In the genomic region with DNA sequence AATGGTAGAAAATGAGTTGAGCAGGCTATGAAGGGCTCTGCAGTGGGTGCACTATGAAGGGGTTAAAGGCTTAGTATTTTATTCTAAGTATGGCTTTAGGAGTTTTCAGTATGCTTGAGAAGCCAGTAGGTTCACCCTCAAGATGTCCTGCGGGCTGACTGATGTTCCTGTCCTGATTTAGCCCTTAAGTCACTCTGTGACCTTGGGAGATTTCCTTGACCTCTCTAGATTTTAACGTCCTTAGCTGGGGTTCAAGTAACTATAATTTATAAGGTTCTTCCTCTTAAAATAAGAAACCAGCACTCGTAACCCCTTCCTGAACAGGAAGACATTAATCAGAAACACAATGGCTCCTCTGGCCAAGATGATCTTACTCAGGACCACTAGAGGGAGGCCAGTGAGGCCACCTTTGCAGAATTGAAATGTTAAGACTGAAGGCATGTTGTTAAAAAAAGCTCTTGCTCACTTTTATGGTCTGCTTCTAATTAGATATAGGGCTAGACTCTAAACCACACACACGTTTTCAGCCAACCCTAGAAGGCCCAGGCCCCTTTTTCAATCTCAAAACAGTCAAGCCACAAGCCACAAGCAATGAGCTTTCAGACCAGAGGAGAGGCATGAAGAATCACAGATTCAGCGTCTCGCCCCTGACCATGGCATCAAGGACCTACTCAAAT, we compare ENCODE assay signal across 8 cellular contexts. TPM values are rescaled to one million over a fixed set of nuclear protein-coding genes. Genes with fewer than 3 reads are reported as not detected.
DNase-seq lines count a peak whose midpoint lies in the region; TF ChIP-seq lines count a peak whose summit lies in the region.

No MANE protein-coding gene starts in this region.

- CTCF ChIA-PET in BJ (lab: Yijun Ruan, JAX): interaction anchor here (0.6 to 3.4 kb wide), 16 partner anchors 9 to 1348 kb away, joined by 3 to 19 read pairs (median 3); no protein-coding TSS in a partner anchor

- peak; percentile 71 for TF ChIP-seq CTCF in BJ (IDR thresholded peaks at IDR 0.05; ENCODE audit: insufficient read depth, low read depth, low read length)
- no peak for TF ChIP-seq CTCF in GM20000 (IDR thresholded peaks at IDR 0.05; ENCODE audit: extremely low read depth, missing control alignments)
- peak; percentile 50 for TF ChIP-seq CTCF in MM.1S (IDR thresholded peaks at IDR 0.05; ENCODE audit: low read length)
- TF ChIP-seq CTCF in foreskin fibroblast (IDR thresholded peaks at IDR 0.05; ENCODE audit: low read depth, low read length): peak; percentile 73
- no peak for TF ChIP-seq CTCF in prostate gland (IDR thresholded peaks at IDR 0.05)

- no peak overlapping the region for H3K4me2 ChIP-seq in MM.1S (ENCODE audit: low read depth, low read length)

- no peak overlapping the region for H2AFZ ChIP-seq in MM.1S (ENCODE audit: low read length)

- H3F3A ChIP-seq in MM.1S (ENCODE audit: insufficient read depth, low read length): no peaks in the 10 kb centered on the region

- H3K79me2 ChIP-seq in MM.1S (ENCODE audit: low read length): no peaks in the 10 kb centered on the region

- 63% methylated on average over 6 of the region's 6 CpGs for WGBS in prostate gland

- H3K9ac ChIP-seq in MM.1S (ENCODE audit: low read length): no peak overlapping the region

- no peaks in the 10 kb centered on the region for H4K20me1 ChIP-seq in MM.1S (ENCODE audit: insufficient read depth, low read length)

- no peak for TF ChIP-seq POLR2A in prostate gland (IDR thresholded peaks at IDR 0.05)

- H3K9me3 ChIP-seq in MM.1S (replicated peaks; ENCODE audit: insufficient read depth, low read length) (no peaks in the 10 kb centered on the region), prostate gland (no peaks in the 10 kb centered on the region)

- H3K36me3 ChIP-seq in BJ (ENCODE audit: control insufficient read depth, insufficient read depth, low read length): no peaks in the 10 kb centered on the region
- H3K36me3 ChIP-seq in MM.1S (replicated peaks; ENCODE audit: insufficient read depth, low read length): no peaks in the 10 kb centered on the region
- H3K36me3 ChIP-seq in prostate gland: no peaks in the 10 kb centered on the region

- H3K4me1 ChIP-seq in MM.1S (ENCODE audit: low read length) (peaks cover 17% of the 10 kb centered on the region), prostate gland (replicated peaks) (no peaks in the 10 kb centered on the region)

- DNase-seq in BJ (ENCODE audit: low read depth) (peak; percentile 63), GM20000 (ENCODE audit: low spot score) (peak; percentile 11), MM.1S (peak; percentile 54), foreskin fibroblast (peak; percentile 56 to 76), pons (ENCODE audit: low spot score) (no peak), NCI-H2227 (lab: John Stamatoyannopoulos, UW; ENCODE audit: unreplicated experiment) (no peak), NCI-H446 (lab: John Stamatoyannopoulos, UW) (no peak), prostate gland (ENCODE audit: low spot score) (no peak)

- no peak overlapping the region for H3K4me3 ChIP-seq in BJ (ENCODE audit: low read depth, low read length)
- no peak overlapping the region for H3K4me3 ChIP-seq in MM.1S (ENCODE audit: low read length)
- H3K4me3 ChIP-seq in foreskin fibroblast (ENCODE audit: low read depth in 1 of 2, low read length in 2 of 2): no peak overlapping the region
- no peak overlapping the region for H3K4me3 ChIP-seq in prostate gland

- no peaks in the 10 kb centered on the region for H3K9me2 ChIP-seq in MM.1S (replicated peaks; ENCODE audit: insufficient read depth, low read length)

- POLR2A ChIA-PET in BJ (lab: Charles Lee): no interaction called here

- H3K27ac ChIP-seq in MM.1S (ENCODE audit: low read length) (no peak overlapping the region), prostate gland (no peak overlapping the region)

- H3K27me3 ChIP-seq in BJ (ENCODE audit: control insufficient read depth, insufficient read depth, low read length) (no peaks in the 10 kb centered on the region), MM.1S (replicated peaks; ENCODE audit: insufficient read depth, low read length) (no peaks in the 10 kb centered on the region), prostate gland (replicated peaks; ENCODE audit: insufficient read depth) (no peaks in the 10 kb centered on the region)

- intact Hi-C loops in prostate gland (cut with DNase I): no loop called here

RNA-seq across cellular contexts. Expression of gene CDK1, which starts 42.0 kb away (rescaled TPM):
- polyA plus RNA-seq in BJ (2011; rRNA removed): 16.8 and 30.6 TPM in 2 replicates
- 4.5 and 5.7 TPM in 2 replicates for polyA minus RNA-seq in BJ (2011; rRNA and poly(A)+ RNA removed)
- total RNA-seq in prostate gland: 1 to 10 TPM; 5.3 to 5.7 TPM

Comparison
In these comparisons a context has a peak if more than half of its experiments do, and no peak if none do; other contexts are left out.
1. DNase-seq: peak in BJ (single experiment), GM20000 (single experiment), MM.1S (single experiment) and foreskin fibroblast (2 of 2); none in pons (single experiment), NCI-H2227 (single experiment), NCI-H446 (0 of 2) and prostate gland (single experiment).
2. CTCF ChIP-seq: peak in BJ (single experiment), MM.1S (single experiment) and foreskin fibroblast (single experiment); none in GM20000 (single experiment) and prostate gland (0 of 4).